Comparison of ENCODE assay signal across 1 cellular context in genomic region chr2:165953655-165954606, GRCh38.
TF ChIP-seq lines count a peak whose summit lies in the region.

Gene TTC21B (minus strand): TSS chr2:165953776. CDS start chr2:165953705, 71 bp downstream.

TF ChIP-seq in GM12878, 131 proteins besides CTCF, POLR2A, EP300 and RAD21 (continued from another document):
- TF ChIP-seq E2F8 (IDR thresholded peaks at IDR 0.05; ENCODE audit: low read depth, partially characterized antibody), result peak; percentile 99
- TF ChIP-seq SMARCA5 (IDR thresholded peaks at IDR 0.05), result peak; percentile 85
- TF ChIP-seq NBN (IDR thresholded peaks at IDR 0.05), result peak; percentile 97
- TF ChIP-seq IKZF2 (IDR thresholded peaks at IDR 0.05), result peak; percentile 99 to 100
- TF ChIP-seq HDGF (IDR thresholded peaks at IDR 0.05), result 0 out of 2 replicates have a peak, but pooled peaks have one; percentile 68
- peak; percentile 51; the same call in 1 of the 2 replicates for TF ChIP-seq RAD51 (IDR thresholded peaks at IDR 0.05)
- TF ChIP-seq CHD1 (IDR thresholded peaks at IDR 0.05; ENCODE audit: low read depth, low read length), result no peak
- TF ChIP-seq ZNF687 (IDR thresholded peaks at IDR 0.05), result 0 out of 2 replicates have a peak, but pooled peaks have one; percentile 18
- TF ChIP-seq ASH2L (IDR thresholded peaks at IDR 0.05; ENCODE audit: borderline replicate concordance, low read depth), result 0 out of 2 replicates have a peak, but pooled peaks have one; percentile 3
- TF ChIP-seq MAX (IDR thresholded peaks at IDR 0.05; ENCODE audit: low read depth, low read length), result peak; percentile 49
- peak; percentile 82; the same call in 1 of the 2 replicates for TF ChIP-seq ZNF217 (IDR thresholded peaks at IDR 0.05)
- TF ChIP-seq ATF3 (IDR thresholded peaks at IDR 0.05; ENCODE audit: borderline replicate concordance, extremely low read depth, low read depth, low read length), result peak; percentile 25; the same call in 1 of the 2 replicates
- peak; percentile 90 for TF ChIP-seq RUNX3 (IDR thresholded peaks at IDR 0.05; ENCODE audit: low read length)
- TF ChIP-seq ZNF592 (IDR thresholded peaks at IDR 0.05), result no peak
- peak; percentile 93 for TF ChIP-seq GATAD2B (conservative IDR thresholded peaks at IDR 0.05; ENCODE audit: low read depth)
- TF ChIP-seq BHLHE40 (IDR thresholded peaks at IDR 0.05; ENCODE audit: borderline replicate concordance in 1 of 2, low read depth in 2 of 2, low read length in 1 of 2), result peak; percentile 91 to 93
- peak; percentile 76; the same call in 1 of the 2 replicates for TF ChIP-seq ATF7 (IDR thresholded peaks at IDR 0.05; ENCODE audit: low read depth)
- TF ChIP-seq RCOR1 (conservative IDR thresholded peaks at IDR 0.05; ENCODE audit: low read depth, low read length), result peak; percentile 70; the same call in 1 of the 2 replicates
- peak; percentile 16; the same call in 1 of the 2 replicates for TF ChIP-seq ZSCAN29 (IDR thresholded peaks at IDR 0.05)
- TF ChIP-seq RELA (IDR thresholded peaks at IDR 0.05; ENCODE audit: borderline replicate concordance, partially characterized antibody), result peak; percentile 14
